ENCODE assay signal across 12 cellular contexts in the genomic region with DNA sequence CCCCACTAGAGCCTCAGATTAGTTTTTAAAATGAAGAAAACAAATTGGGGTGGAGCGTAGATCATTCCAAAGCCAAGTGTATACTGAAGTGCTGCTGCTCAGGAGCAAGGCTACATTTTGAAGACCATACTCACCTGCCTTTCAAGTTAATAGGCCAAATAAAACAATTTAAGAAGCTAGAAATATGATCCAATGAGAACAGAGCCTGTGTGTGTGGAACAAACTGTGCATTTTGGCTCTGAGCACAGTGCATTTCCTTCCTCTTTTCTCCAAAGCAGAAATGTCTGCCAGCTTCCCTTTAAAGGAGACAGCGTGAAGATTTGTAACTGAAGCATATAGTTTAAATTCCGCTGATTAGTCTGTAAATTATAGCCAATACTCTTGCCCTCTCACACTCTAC. TPM values are rescaled to one million over a fixed set of nuclear protein-coding genes. Genes with fewer than 3 reads are reported as not detected.
A peak's percentile ranks its signal among the peaks of the same experiment; 100 is the strongest.
DNase-seq lines count a peak whose midpoint lies in the region; ATAC-seq and TF ChIP-seq lines count a peak whose summit lies in the region.
"Had no signal": no experiment of that assay in that cellular context is flagged by ENCODE, and none has a peak within 500 bp of the region (broad histone marks: within the 10 kb centered on the region; RNA-seq: fewer than 3 reads in every experiment).

No MANE protein-coding gene starts in this region.

- no peaks in the 10 kb centered on the region for H3K27me3 Mint-ChIP-seq in naive B cell
- no peaks in the 10 kb centered on the region for H3K27me3 Mint-ChIP-seq in activated T-helper 17 cell treated with anti-CD3 and anti-CD28 coated beads, Interleukin-2, amount 50 U/mL, for 72 hours
- H3K27me3 Mint-ChIP-seq: T-cell had no signal

- no peaks in the 10 kb centered on the region for H3K9me3 Mint-ChIP-seq in naive B cell
- H3K9me3 Mint-ChIP-seq in activated T-helper 17 cell treated with anti-CD3 and anti-CD28 coated beads, Interleukin-2, amount 50 U/mL, for 72 hours = no peaks in the 10 kb centered on the region
- H3K9me3 Mint-ChIP-seq: T-cell had no signal

- H3K27ac ChIP-seq in foreskin keratinocyte = no peak overlapping the region

- no peak overlapping the region for H3K4me3 ChIP-seq in cardiac fibroblast (replicated peaks in 1 of 2; ENCODE audit: low read depth in 2 of 2, low read length in 2 of 2)

- peak overlapping the region; percentile 23 to 85 (median 67) for H3K4me3 Mint-ChIP-seq in naive B cell
- H3K4me3 Mint-ChIP-seq in activated T-helper 17 cell treated with anti-CD3 and anti-CD28 coated beads, Interleukin-2, amount 50 U/mL, for 72 hours = no peak overlapping the region
- H3K4me3 Mint-ChIP-seq: T-cell had no signal

- no peaks in the 10 kb centered on the region for H3K27me3 ChIP-seq in foreskin keratinocyte

- peaks cover 5 to 7% of the 10 kb centered on the region in 2 donors for H3K36me3 Mint-ChIP-seq in naive B cell
- H3K36me3 Mint-ChIP-seq in activated T-helper 17 cell treated with anti-CD3 and anti-CD28 coated beads, Interleukin-2, amount 50 U/mL, for 72 hours (ENCODE audit: low read depth) = peaks cover 13% of the 10 kb centered on the region
- H3K36me3 Mint-ChIP-seq: T-cell had no signal

- DNase-seq in Ammon's horn (ENCODE audit: low spot score) (peak; percentile 50), NAMALWA (ENCODE audit: low spot score) (peak; percentile 67), cardiac fibroblast (ENCODE audit: low read depth in 2 of 2) (peak; percentile 43 to 63), naive B cell (peak; percentile 69), HuH-7.5 (ENCODE audit: low spot score) (no peak), foreskin keratinocyte (no peak)
- DNase-seq: NCI-H345, T-cell had no signal

- peaks cover 7% of the 10 kb centered on the region for H3K4me1 ChIP-seq in foreskin keratinocyte

- peaks cover 59 to 80% (median 62%) of the 10 kb centered on the region in 3 donors for H3K4me1 Mint-ChIP-seq in naive B cell
- H3K4me1 Mint-ChIP-seq in activated T-helper 17 cell treated with anti-CD3 and anti-CD28 coated beads, Interleukin-2, amount 50 U/mL, for 72 hours = peaks cover 36% of the 10 kb centered on the region

- ATAC-seq in naive B cell (ENCODE audit: low read depth in 2 of 2) (peak; percentile 27 to 33), HG03354 (IDR thresholded peaks at IDR 0.05; ENCODE audit: poor library complexity, severe bottlenecking, unreplicated experiment) (no peak), foreskin keratinocyte (no peak)
- no peak for ATAC-seq in activated T-helper 17 cell treated with anti-CD3 and anti-CD28 coated beads, Interleukin-2, amount 50 U/mL, for 72 hours (replicated peaks)
- ATAC-seq: T-cell had no signal

- H3K27ac Mint-ChIP-seq in naive B cell = peak overlapping the region; percentile 69 to 94 (median 87)
- H3K27ac Mint-ChIP-seq in activated T-helper 17 cell treated with anti-CD3 and anti-CD28 coated beads, Interleukin-2, amount 50 U/mL, for 72 hours = no peak overlapping the region
- H3K27ac Mint-ChIP-seq: T-cell had no signal

- TF ChIP-seq CTCF in cardiac fibroblast (IDR thresholded peaks at IDR 0.05; ENCODE audit: low read depth, low read length) (no peak), foreskin keratinocyte (conservative IDR thresholded peaks at IDR 0.05) (no peak)

RNA-seq across cellular contexts. Expression of a gene that starts 3.2 kb away (rescaled TPM):
- polyA plus RNA-seq in naive B cell (ENCODE audit: low read depth in 6 of 6) = 10 to 100 TPM; 62.8 to 86.0 (median 70.8) TPM
- total RNA-seq in foreskin keratinocyte = 46.3 and 48.2 TPM in 2 replicates
- 27.4 and 31.6 TPM in 2 replicates for polyA plus RNA-seq in foreskin keratinocyte
- total RNA-seq in activated T-helper 17 cell treated with anti-CD3 and anti-CD28 coated beads, Interleukin-2, amount 50 U/mL, for 72 hours = 10 to 100 TPM; 20.9 to 26.9 TPM

RNA-seq across cellular contexts. Expression of a gene that starts 48.9 kb away (rescaled TPM):
- not detected for polyA plus RNA-seq in naive B cell (ENCODE audit: low read depth in 6 of 6)
- total RNA-seq in foreskin keratinocyte = not detected in 2 replicates
- polyA plus RNA-seq in foreskin keratinocyte = not detected in 2 replicates
- not detected for total RNA-seq in activated T-helper 17 cell treated with anti-CD3 and anti-CD28 coated beads, Interleukin-2, amount 50 U/mL, for 72 hours
- total RNA-seq: astrocyte, renal cortical epithelial cell, T-cell had no signal

Comparison
In these comparisons a context has a peak if more than half of its experiments do, and no peak if none do; other contexts are left out.
1. DNase-seq: peak in Ammon's horn (single experiment), NAMALWA (single experiment), cardiac fibroblast (2 of 2) and naive B cell (single experiment); none in HuH-7.5 (single experiment) and foreskin keratinocyte (0 of 2).
2. ATAC-seq: peak in naive B cell (2 of 2); none in HG03354 (single experiment), foreskin keratinocyte (single experiment) and activated T-helper 17 cell treated with anti-CD3 and anti-CD28 coated beads, Interleukin-2, amount 50 U/mL, for 72 hours (single experiment).